19 cellular contexts compared by ENCODE assay signal in the genomic region with DNA sequence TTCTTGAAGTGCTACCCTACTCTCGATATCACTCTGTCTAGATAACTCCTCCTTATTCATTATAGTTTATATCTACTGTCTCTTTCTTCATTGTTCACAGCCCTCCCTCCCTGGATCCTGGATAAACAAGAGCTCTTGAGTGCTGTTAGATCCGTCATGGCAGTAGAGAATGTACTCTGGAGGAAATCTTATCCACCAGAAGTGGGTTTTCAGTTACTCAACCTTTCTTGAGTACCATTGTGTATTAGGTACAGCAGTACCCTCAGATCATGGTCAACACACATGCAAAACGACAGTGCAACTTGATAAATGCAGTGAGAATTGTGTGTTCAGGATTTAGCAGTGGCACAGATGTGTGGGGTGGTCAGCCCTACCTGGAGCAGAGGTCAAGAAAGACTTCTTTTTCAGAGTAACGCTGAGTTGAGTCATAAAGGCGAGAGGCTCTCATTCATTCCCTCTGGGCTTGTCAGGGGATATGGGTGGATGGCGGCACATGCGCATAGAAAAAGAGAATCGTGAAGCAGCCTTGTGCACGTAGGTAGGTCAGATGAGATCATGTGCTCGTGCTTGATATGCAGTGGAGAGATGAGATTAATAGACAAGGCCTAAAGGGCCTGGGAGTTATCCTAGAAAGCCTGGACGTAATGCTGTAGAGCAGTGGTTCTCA.
DNase-seq lines count a peak whose midpoint lies in the region; ATAC-seq and TF ChIP-seq lines count a peak whose summit lies in the region.
"Had no signal": no experiment of that assay in that cellular context is flagged by ENCODE, and none has a peak within 500 bp of the region (broad histone marks: within the 10 kb centered on the region; RNA-seq: fewer than 3 reads in every experiment).

No MANE protein-coding gene starts in this region.

- intact Hi-C loops in adrenal gland (cut with DNase I), result no loop called here
- intact Hi-C loops in CD4-positive, alpha-beta T cell (cut with DNase I, micrococcal nuclease), result no loop called here

- peak overlapping the region; percentile 12 for H3K27ac Mint-ChIP-seq in activated T-cell treated with anti-CD3 and anti-CD28 coated beads, Interleukin-2, amount 50 U/mL, for 72 hours
- H3K27ac Mint-ChIP-seq in activated T-cell treated with anti-CD3 and anti-CD28 coated beads, Interleukin-2, amount 50 U/mL, for 24 hours, result no peak overlapping the region
- H3K27ac Mint-ChIP-seq in nephron progenitor cell, result peak overlapping the region; percentile 4
- no peak overlapping the region for H3K27ac Mint-ChIP-seq in CD4-positive, alpha-beta T cell
- H3K27ac Mint-ChIP-seq: CD8-positive, alpha-beta T cell had no signal

- TF ChIP-seq POLR2A in adrenal gland (IDR thresholded peaks at IDR 0.05), result no peak

- no peak overlapping the region for H3K27ac ChIP-seq in adrenal gland
- H3K27ac ChIP-seq in CD4-positive, alpha-beta T cell (ENCODE audit: low read depth, low read length), result no peak overlapping the region
- H3K27ac ChIP-seq: RWPE1 had no signal

- CTCF ChIA-PET in CD4-positive, alpha-beta T cell (lab: Charles Lee), result no interaction called here

- no peaks in the 10 kb centered on the region for H3K4me1 ChIP-seq in adrenal gland (replicated peaks in 1 of 2)

- POLR2A ChIA-PET in CD4-positive, alpha-beta T cell (lab: Charles Lee), result no interaction called here

- no peaks in the 10 kb centered on the region for H3K4me1 Mint-ChIP-seq in activated T-cell treated with anti-CD3 and anti-CD28 coated beads, Interleukin-2, amount 50 U/mL, for 72 hours (ENCODE audit: low read depth)
- no peaks in the 10 kb centered on the region for H3K4me1 Mint-ChIP-seq in activated T-cell treated with anti-CD3 and anti-CD28 coated beads, Interleukin-2, amount 50 U/mL, for 24 hours (ENCODE audit: low read depth)
- peaks cover 13% of the 10 kb centered on the region for H3K4me1 Mint-ChIP-seq in nephron progenitor cell
- no peaks in the 10 kb centered on the region for H3K4me1 Mint-ChIP-seq in CD4-positive, alpha-beta T cell (ENCODE audit: low read depth)

- no peak for ATAC-seq in activated T-cell treated with anti-CD3 and anti-CD28 coated beads, Interleukin-2, amount 50 U/mL, for 72 hours (replicated peaks in 1 of 2)
- no peak for ATAC-seq in CD4-positive, alpha-beta T cell (ENCODE audit: poor library complexity)
- ATAC-seq: CD8-positive, alpha-beta T cell; GM12878; PC-3 had no signal

- no peaks in the 10 kb centered on the region for H3K9me3 Mint-ChIP-seq in activated T-cell treated with anti-CD3 and anti-CD28 coated beads, Interleukin-2, amount 50 U/mL, for 72 hours
- no peaks in the 10 kb centered on the region for H3K9me3 Mint-ChIP-seq in activated T-cell treated with anti-CD3 and anti-CD28 coated beads, Interleukin-2, amount 50 U/mL, for 24 hours
- peaks cover 3% of the 10 kb centered on the region for H3K9me3 Mint-ChIP-seq in nephron progenitor cell
- no peaks in the 10 kb centered on the region for H3K9me3 Mint-ChIP-seq in CD4-positive, alpha-beta T cell
- H3K9me3 Mint-ChIP-seq: CD8-positive, alpha-beta T cell; IgD-negative memory B cell had no signal

- H3K36me3 ChIP-seq in adrenal gland (replicated peaks in 1 of 2), result no peaks in the 10 kb centered on the region
- H3K36me3 ChIP-seq: HAP-1 had no signal

- 79 to 97% (median 87%) methylated on average over 11 of the region's 11 CpGs for WGBS in adrenal gland, 4 donors

- H3K36me3 Mint-ChIP-seq in activated T-cell treated with anti-CD3 and anti-CD28 coated beads, Interleukin-2, amount 50 U/mL, for 72 hours (ENCODE audit: insufficient read depth in 2 of 2), result peaks cover 2 to 4% of the 10 kb centered on the region in 2 donors
- peaks cover 28% of the 10 kb centered on the region for H3K36me3 Mint-ChIP-seq in activated T-cell treated with anti-CD3 and anti-CD28 coated beads, Interleukin-2, amount 50 U/mL, for 24 hours (ENCODE audit: low read depth)
- peaks cover 26% of the 10 kb centered on the region for H3K36me3 Mint-ChIP-seq in nephron progenitor cell (ENCODE audit: low read depth)
- H3K36me3 Mint-ChIP-seq in CD4-positive, alpha-beta T cell (ENCODE audit: low read depth), result peaks cover 34% of the 10 kb centered on the region

- DNase-seq in activated T-cell treated with anti-CD3 and anti-CD28 coated beads, Interleukin-2, amount 50 U/mL, for 72 hours, result no peak
- no peak for DNase-seq in activated T-cell treated with anti-CD3 and anti-CD28 coated beads, Interleukin-2, amount 50 U/mL, for 24 hours
- DNase-seq in amniotic epithelial cell (ENCODE audit: low read depth) (peak; percentile 76), nephron progenitor cell (no peak), adrenal gland (no peak), GM20000 (ENCODE audit: low spot score) (no peak), NCI-H1694 treated with DMSO at 0.1 percent for 48 hours (lab: John Stamatoyannopoulos, UW) (no peak)
- no peak for DNase-seq in CD4-positive, alpha-beta T cell
- DNase-seq: CD8-positive, alpha-beta T cell; GDM1; NCI-H1105; NCI-H1930; NCI-H2171 treated with DMSO at 0.1 percent for 48 hours; NCI-H774; PC-3 had no signal

- H3K4me3 ChIP-seq in adrenal gland, result no peak overlapping the region
- H3K4me3 ChIP-seq: GM12878, HAP-1 had no signal

- no peaks in the 10 kb centered on the region for H3K27me3 Mint-ChIP-seq in activated T-cell treated with anti-CD3 and anti-CD28 coated beads, Interleukin-2, amount 50 U/mL, for 72 hours (ENCODE audit: low read depth)
- H3K27me3 Mint-ChIP-seq in activated T-cell treated with anti-CD3 and anti-CD28 coated beads, Interleukin-2, amount 50 U/mL, for 24 hours, result no peaks in the 10 kb centered on the region
- no peaks in the 10 kb centered on the region for H3K27me3 Mint-ChIP-seq in nephron progenitor cell (ENCODE audit: low read depth, poor library complexity)
- H3K27me3 Mint-ChIP-seq in CD4-positive, alpha-beta T cell, result no peaks in the 10 kb centered on the region
- H3K27me3 Mint-ChIP-seq: IgD-negative memory B cell had no signal

- no peak for TF ChIP-seq CTCF in nephron progenitor cell (IDR thresholded peaks at IDR 0.05)
- no peak for TF ChIP-seq CTCF in adrenal gland (IDR thresholded peaks at IDR 0.05)
- no peak for TF ChIP-seq CTCF in GM20000 (IDR thresholded peaks at IDR 0.05; ENCODE audit: extremely low read depth, missing control alignments)
- TF ChIP-seq CTCF in CD4-positive, alpha-beta T cell (IDR thresholded peaks at IDR 0.05), result no peak

- no peaks in the 10 kb centered on the region for H3K9me3 ChIP-seq in adrenal gland (replicated peaks in 1 of 3)
- H3K9me3 ChIP-seq in CD4-positive, alpha-beta T cell (ENCODE audit: control insufficient read depth, low read length), result no peaks in the 10 kb centered on the region
- H3K9me3 ChIP-seq: HAP-1 had no signal

- no peaks in the 10 kb centered on the region for H3K27me3 ChIP-seq in adrenal gland
- H3K27me3 ChIP-seq in CD4-positive, alpha-beta T cell (ENCODE audit: control insufficient read depth, insufficient read depth, low read length), result no peaks in the 10 kb centered on the region

- H3K4me3 Mint-ChIP-seq in activated T-cell treated with anti-CD3 and anti-CD28 coated beads, Interleukin-2, amount 50 U/mL, for 72 hours, result no peak overlapping the region
- no peak overlapping the region for H3K4me3 Mint-ChIP-seq in activated T-cell treated with anti-CD3 and anti-CD28 coated beads, Interleukin-2, amount 50 U/mL, for 24 hours
- H3K4me3 Mint-ChIP-seq in nephron progenitor cell, result no peak overlapping the region
- H3K4me3 Mint-ChIP-seq in CD4-positive, alpha-beta T cell, result no peak overlapping the region
- H3K4me3 Mint-ChIP-seq: CD8-positive, alpha-beta T cell; IgD-negative memory B cell had no signal

Comparison
In these comparisons a context has a peak if more than half of its experiments do, and no peak if none do; other contexts are left out.
1. H3K27ac Mint-ChIP-seq: peak in activated T-cell treated with anti-CD3 and anti-CD28 coated beads, Interleukin-2, amount 50 U/mL, for 72 hours (single experiment) and nephron progenitor cell (single experiment); none in activated T-cell treated with anti-CD3 and anti-CD28 coated beads, Interleukin-2, amount 50 U/mL, for 24 hours (single experiment) and CD4-positive, alpha-beta T cell (single experiment).